ENCODE assay signal across 19 cellular contexts in the genomic region with DNA sequence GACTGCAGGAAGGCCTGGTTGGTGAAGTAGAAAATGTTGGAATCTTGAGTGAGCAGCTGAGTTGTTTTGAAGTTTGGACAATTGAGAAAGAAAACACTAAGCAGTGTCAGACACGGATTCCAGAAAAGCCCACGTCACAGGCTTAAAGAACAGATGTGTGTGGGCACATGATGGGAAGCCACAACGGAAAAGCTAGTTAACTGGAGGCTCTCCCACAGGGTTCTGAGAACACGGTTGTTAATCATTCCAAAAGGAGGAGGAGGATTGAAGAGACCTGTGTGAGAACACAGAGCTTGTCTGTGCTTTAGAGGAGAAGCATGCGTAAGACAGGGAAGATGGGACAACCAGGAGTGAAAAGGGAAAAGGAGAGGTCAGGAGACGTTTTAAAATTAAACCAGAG. TPM values are rescaled to one million over a fixed set of nuclear protein-coding genes. Genes with fewer than 3 reads are reported as not detected.
A peak's percentile ranks its signal among the peaks of the same experiment; 100 is the strongest.
DNase-seq lines count a peak whose midpoint lies in the region.
"Had no signal": no experiment of that assay in that cellular context is flagged by ENCODE, and none has a peak within 500 bp of the region (broad histone marks: within the 10 kb centered on the region; RNA-seq: fewer than 3 reads in every experiment).

No MANE protein-coding gene starts in this region.

- H2BK15ac ChIP-seq in neuronal stem cell (ENCODE audit: low read length) = no peak overlapping the region

- H3K9ac ChIP-seq in adipocyte (ENCODE audit: low read length) = no peak overlapping the region
- no peak overlapping the region for H3K9ac ChIP-seq in neuronal stem cell (ENCODE audit: low read depth, low read length, poor library complexity)
- H3K9ac ChIP-seq: neural progenitor cell had no signal

- no peak overlapping the region for H2BK120ac ChIP-seq in neuronal stem cell (ENCODE audit: low read depth, low read length)

- H3K4me1 ChIP-seq in adipocyte (ENCODE audit: control insufficient read depth, insufficient read depth, low read length) (no peaks in the 10 kb centered on the region), neuronal stem cell (ENCODE audit: control insufficient read depth in 2 of 2, insufficient read depth in 1 of 2, low read depth in 1 of 2, low read length in 2 of 2) (no peaks in the 10 kb centered on the region)
- H3K4me1 ChIP-seq: Caco-2, HAP-1, neural progenitor cell, testis had no signal

- peaks cover 81% of the 10 kb centered on the region for H3K36me3 ChIP-seq in adipocyte (ENCODE audit: control insufficient read depth, insufficient read depth, low read length, severe bottlenecking)
- peaks cover 40 to 94% of the 10 kb centered on the region in 2 donors for H3K36me3 ChIP-seq in neuronal stem cell (replicated peaks in 1 of 2; ENCODE audit: control insufficient read depth in 2 of 2, insufficient read depth in 2 of 2, low read length in 2 of 2)

- H2BK12ac ChIP-seq in neuronal stem cell (ENCODE audit: low read length) = no peak overlapping the region

- H2BK5ac ChIP-seq in neuronal stem cell (ENCODE audit: low read length) = no peak overlapping the region

- DNase-seq in activated CD4-positive, alpha-beta T cell treated with anti-CD3 and anti-CD28 coated beads, Interleukin-2, amount 10 ng/mL, durations not matched to agents 24 days and 14 days = no peak
- no peak for DNase-seq in activated CD4-positive, alpha-beta T cell treated with anti-CD3 and anti-CD28 coated beads, Interleukin-2, amount 10 ng/mL, durations not matched to agents 7 days and 5 days
- DNase-seq in adipocyte (ENCODE audit: low read depth) (peak; percentile 39), foreskin melanocyte (peak; percentile 92), LoVo (ENCODE audit: low spot score) (no peak), neuronal stem cell (ENCODE audit: low spot score) (no peak)
- DNase-seq in activated CD4-positive, alpha-beta T cell treated with anti-CD3 and anti-CD28 coated beads, Interleukin-2, amount 50 U/mL, for 48 hours = no peak
- DNase-seq: Caco-2; heart right ventricle; NCI-H2081; NK-92 treated with Interleukin-12 subunit alpha and Interleukin-12 subunit beta, amount 100 ng/mL, for 24 hours; SIG-M5; stimulated activated CD4-positive, alpha-beta T cell treated with anti-CD3 and anti-CD28 coated beads, Interleukin-12 subunit alpha, Interleukin-12 subunit beta, amount 100 ng/mL, for 4 hours; testis had no signal

- peaks cover 23% of the 10 kb centered on the region for H3K4me1 Mint-ChIP-seq in activated CD4-positive, alpha-beta T cell treated with anti-CD3 and anti-CD28 coated beads, Interleukin-2, amount 10 ng/mL, durations not matched to agents 24 days and 14 days
- peaks cover 26% of the 10 kb centered on the region for H3K4me1 Mint-ChIP-seq in activated CD4-positive, alpha-beta T cell treated with anti-CD3 and anti-CD28 coated beads, Interleukin-2, amount 10 ng/mL, durations not matched to agents 7 days and 5 days
- H3K4me1 Mint-ChIP-seq: neural progenitor cell had no signal

- H3K4me2 ChIP-seq in neuronal stem cell (ENCODE audit: insufficient read depth, low read length, poor library complexity, severe bottlenecking) = no peak overlapping the region
- H3K4me2 ChIP-seq: neural progenitor cell had no signal

- no peak overlapping the region for H2AK5ac ChIP-seq in neuronal stem cell (ENCODE audit: low read depth, low read length)

- no peaks in the 10 kb centered on the region for H3K27me3 ChIP-seq in adipocyte (replicated peaks; ENCODE audit: control insufficient read depth, insufficient read depth, low read length)
- H3K27me3 ChIP-seq in neuronal stem cell (ENCODE audit: control insufficient read depth in 3 of 3, insufficient read depth in 3 of 3, low read depth in 1 of 3, low read length in 3 of 3) = no peaks in the 10 kb centered on the region
- H3K27me3 ChIP-seq: heart right ventricle, neural progenitor cell, testis had no signal

- H3K9me3 Mint-ChIP-seq in activated CD4-positive, alpha-beta T cell treated with anti-CD3 and anti-CD28 coated beads, Interleukin-2, amount 10 ng/mL, durations not matched to agents 24 days and 14 days = no peaks in the 10 kb centered on the region
- no peaks in the 10 kb centered on the region for H3K9me3 Mint-ChIP-seq in activated CD4-positive, alpha-beta T cell treated with anti-CD3 and anti-CD28 coated beads, Interleukin-2, amount 10 ng/mL, durations not matched to agents 7 days and 5 days
- H3K9me3 Mint-ChIP-seq: neural progenitor cell had no signal

- H3K4me3 ChIP-seq in adipocyte (ENCODE audit: low read length) (no peak overlapping the region), skin epidermis (no peak overlapping the region), neuronal stem cell (ENCODE audit: low read length in 2 of 2) (no peak overlapping the region)
- H3K4me3 ChIP-seq: HAP-1, heart right ventricle, neural progenitor cell, testis had no signal

- H3K27ac Mint-ChIP-seq in activated CD4-positive, alpha-beta T cell treated with anti-CD3 and anti-CD28 coated beads, Interleukin-2, amount 10 ng/mL, durations not matched to agents 24 days and 14 days = peak overlapping the region; percentile 32
- H3K27ac Mint-ChIP-seq in activated CD4-positive, alpha-beta T cell treated with anti-CD3 and anti-CD28 coated beads, Interleukin-2, amount 10 ng/mL, durations not matched to agents 7 days and 5 days = no peak overlapping the region
- H3K27ac Mint-ChIP-seq: neural progenitor cell had no signal

- no peak overlapping the region for H2AFZ ChIP-seq in neuronal stem cell (ENCODE audit: low read length)
- H2AFZ ChIP-seq: neural progenitor cell had no signal

- no peak overlapping the region for H3K18ac ChIP-seq in neuronal stem cell (ENCODE audit: low read length)

- no peaks in the 10 kb centered on the region for H3K27me3 Mint-ChIP-seq in activated CD4-positive, alpha-beta T cell treated with anti-CD3 and anti-CD28 coated beads, Interleukin-2, amount 10 ng/mL, durations not matched to agents 24 days and 14 days
- H3K27me3 Mint-ChIP-seq in activated CD4-positive, alpha-beta T cell treated with anti-CD3 and anti-CD28 coated beads, Interleukin-2, amount 10 ng/mL, durations not matched to agents 7 days and 5 days = no peaks in the 10 kb centered on the region

- no peak overlapping the region for H3K4ac ChIP-seq in neuronal stem cell (ENCODE audit: low read length)

- no peak overlapping the region for H4K91ac ChIP-seq in neuronal stem cell (ENCODE audit: low read depth, low read length, poor library complexity)

- H3K23ac ChIP-seq in neuronal stem cell (ENCODE audit: low read depth, low read length, poor library complexity) = no peak overlapping the region

- H4K8ac ChIP-seq in neuronal stem cell (ENCODE audit: low read depth, low read length) = no peak overlapping the region

- H3K9me3 ChIP-seq in adipocyte (ENCODE audit: control insufficient read depth, low read length) = no peaks in the 10 kb centered on the region
- H3K9me3 ChIP-seq in neuronal stem cell (replicated peaks in 1 of 2; ENCODE audit: control insufficient read depth in 2 of 2, insufficient read depth in 1 of 2, low read depth in 1 of 2, low read length in 2 of 2) = no peaks in the 10 kb centered on the region
- H3K9me3 ChIP-seq: Caco-2, HAP-1, heart right ventricle, testis had no signal

- no peak overlapping the region for H3K14ac ChIP-seq in neuronal stem cell (ENCODE audit: low read length)

- no peaks in the 10 kb centered on the region for H3K79me1 ChIP-seq in neuronal stem cell (ENCODE audit: low read depth, low read length)

- H3K27ac ChIP-seq in skin epidermis (peak overlapping the region in 12 of 21 experiments; percentile 4 to 72 (median 38)), neuronal stem cell (replicated peaks; ENCODE audit: low read length) (no peak overlapping the region)
- H3K27ac ChIP-seq: 22Rv1, neural progenitor cell, testis had no signal

- H3K36me3 Mint-ChIP-seq in activated CD4-positive, alpha-beta T cell treated with anti-CD3 and anti-CD28 coated beads, Interleukin-2, amount 10 ng/mL, durations not matched to agents 24 days and 14 days (ENCODE audit: low read depth) = peaks cover 52% of the 10 kb centered on the region
- peaks cover 37% of the 10 kb centered on the region for H3K36me3 Mint-ChIP-seq in activated CD4-positive, alpha-beta T cell treated with anti-CD3 and anti-CD28 coated beads, Interleukin-2, amount 10 ng/mL, durations not matched to agents 7 days and 5 days (ENCODE audit: low read depth)

- CTCF ChIA-PET in activated CD4-positive, alpha-beta T cell treated with anti-CD3 and anti-CD28 coated beads, Interleukin-2, amount 10 ng/mL, durations not matched to agents 7 days and 5 days (lab: Charles Lee) = interaction anchor here (0.7 to 1.2 kb wide), 3 partner anchors 171 to 379 kb away, joined by 3 to 4 read pairs (median 3); no protein-coding TSS in a partner anchor

- POLR2A ChIA-PET in activated CD4-positive, alpha-beta T cell treated with anti-CD3 and anti-CD28 coated beads, Interleukin-2, amount 10 ng/mL, durations not matched to agents 7 days and 5 days (lab: Charles Lee) = no interaction called here

- intact Hi-C loops in activated CD4-positive, alpha-beta T cell treated with anti-CD3 and anti-CD28 coated beads, Interleukin-2, amount 10 ng/mL, durations not matched to agents 24 days and 14 days (cut with micrococcal nuclease) = loop anchor here (10.0 kb wide), 1 partner anchor 845 kb away; no protein-coding TSS in a partner anchor

- no CpG with 5 or more reads among the region's 6 CpGs for WGBS in neuronal stem cell (ENCODE audit: extremely low coverage in 2 of 2, insufficient read length in 2 of 2, insufficient replicate concordance in 1 of 2), 2 donors

- H3K4me3 Mint-ChIP-seq in activated CD4-positive, alpha-beta T cell treated with anti-CD3 and anti-CD28 coated beads, Interleukin-2, amount 10 ng/mL, durations not matched to agents 24 days and 14 days = no peak overlapping the region
- H3K4me3 Mint-ChIP-seq in activated CD4-positive, alpha-beta T cell treated with anti-CD3 and anti-CD28 coated beads, Interleukin-2, amount 10 ng/mL, durations not matched to agents 7 days and 5 days = no peak overlapping the region
- H3K4me3 Mint-ChIP-seq: neural progenitor cell had no signal

RNA-seq across cellular contexts. Expression of a gene that starts 42.6 kb away (rescaled TPM):
- not detected in 2 replicates for total RNA-seq in activated CD4-positive, alpha-beta T cell treated with anti-CD3 and anti-CD28 coated beads, Interleukin-2, amount 10 ng/mL, durations not matched to agents 24 days and 14 days
- not detected for total RNA-seq in activated CD4-positive, alpha-beta T cell treated with anti-CD3 and anti-CD28 coated beads, Interleukin-2, amount 10 ng/mL, durations not matched to agents 7 days and 5 days
- 0.08 TPM for polyA plus RNA-seq in neuronal stem cell (2013, experiment 1 of 2)
- 0.06 TPM for polyA plus RNA-seq in neuronal stem cell (2013, experiment 2 of 2)
- total RNA-seq: heart right ventricle, M059J had no signal
- polyA plus RNA-seq: heart right ventricle had no signal

Comparison
In these comparisons a context has a peak if more than half of its experiments do, and no peak if none do; other contexts are left out.
1. DNase-seq: peak in adipocyte (single experiment) and foreskin melanocyte (single experiment); none in activated CD4-positive, alpha-beta T cell treated with anti-CD3 and anti-CD28 coated beads, Interleukin-2, amount 10 ng/mL, durations not matched to agents 24 days and 14 days (single experiment), activated CD4-positive, alpha-beta T cell treated with anti-CD3 and anti-CD28 coated beads, Interleukin-2, amount 10 ng/mL, durations not matched to agents 7 days and 5 days (single experiment), activated CD4-positive, alpha-beta T cell treated with anti-CD3 and anti-CD28 coated beads, Interleukin-2, amount 50 U/mL, for 48 hours (0 of 2), LoVo (single experiment) and neuronal stem cell (single experiment).